Comparison of ENCODE assay signal across 10 cellular contexts in the genomic region with DNA sequence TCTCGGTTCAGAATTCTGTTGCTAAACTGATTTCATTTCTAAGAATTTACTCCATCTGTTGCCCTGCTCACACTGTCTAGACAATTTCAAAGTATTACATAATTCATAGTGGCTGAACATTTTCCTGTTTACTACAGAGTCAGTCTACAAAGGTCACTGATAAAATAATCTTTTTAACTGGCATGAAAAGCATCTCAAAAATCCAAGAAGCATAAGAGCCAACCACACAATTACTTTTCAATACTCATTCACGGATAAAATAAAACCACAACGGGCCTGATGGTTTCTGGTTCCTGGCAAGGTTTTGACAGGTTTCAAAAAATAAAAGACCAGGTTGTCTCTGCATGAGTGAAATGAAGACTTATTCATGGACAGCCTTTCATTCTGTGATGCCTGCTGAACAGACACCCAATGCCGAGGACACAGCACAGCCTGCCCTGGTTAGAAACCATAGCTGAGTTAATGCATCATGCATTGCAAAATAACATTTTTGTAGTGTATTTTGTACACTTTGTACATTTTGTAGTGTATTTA.
A peak's percentile ranks its signal among the peaks of the same experiment; 100 is the strongest.
DNase-seq lines count a peak whose midpoint lies in the region; ATAC-seq, FAIRE-seq and TF ChIP-seq lines count a peak whose summit lies in the region.
"Had no signal": no experiment of that assay in that cellular context is flagged by ENCODE, and none has a peak within 500 bp of the region (broad histone marks: within the 10 kb centered on the region; RNA-seq: fewer than 3 reads in every experiment).

No MANE protein-coding gene starts in this region.

- H3K36me3 Mint-ChIP-seq in astrocyte (ENCODE audit: low read depth, unreplicated experiment) (no peaks in the 10 kb centered on the region), endothelial cell (ENCODE audit: low read depth, unreplicated experiment) (no peaks in the 10 kb centered on the region)

- H4K20me1 ChIP-seq in astrocyte (ENCODE audit: insufficient read depth, low read length) = no peaks in the 10 kb centered on the region

- H3K27ac ChIP-seq in astrocyte (ENCODE audit: low read depth, low read length) (peak overlapping the region; percentile 14), right cardiac atrium (ENCODE audit: low read length) (peak overlapping the region; percentile 88), tibial nerve (peak overlapping the region in 3 of 4 donors; percentile 42 to 71 (median 43))

- no peak overlapping the region for H2AFZ ChIP-seq in astrocyte (ENCODE audit: low read depth, low read length)

- DNase-seq in activated CD4-positive, CD25-positive, alpha-beta regulatory T cell (lab: John Stamatoyannopoulos, UW) = no peak
- peak; percentile 80 for DNase-seq in astrocyte (ENCODE audit: low read depth)
- DNase-seq in right cardiac atrium = peak in 2 of 3 donors; percentile 29 to 63
- DNase-seq in tibial nerve (ENCODE audit: low spot score in 2 of 2) = no peak
- DNase-seq in endothelial cell (ENCODE audit: low spot score) = no peak
- no peak for DNase-seq in epidermal melanocyte (ENCODE audit: insufficient read length, low spot score)
- DNase-seq: activated effector memory CD4-positive, alpha-beta T cell treated with Interleukin-2 at 50 U/mL for 16 hours; effector CD4-positive, alpha-beta T cell had no signal

- FAIRE-seq in astrocyte (lab: Jason Lieb, UNC) = peak; percentile 83

- H3K4me1 Mint-ChIP-seq in astrocyte (ENCODE audit: low read depth, unreplicated experiment) (peaks cover 34% of the 10 kb centered on the region), endothelial cell (ENCODE audit: unreplicated experiment) (peaks cover 13% of the 10 kb centered on the region)

- H3K9me3 Mint-ChIP-seq in astrocyte (ENCODE audit: unreplicated experiment) (no peaks in the 10 kb centered on the region), endothelial cell (ENCODE audit: unreplicated experiment) (no peaks in the 10 kb centered on the region)

- peaks cover 4% of the 10 kb centered on the region for H3K27me3 Mint-ChIP-seq in astrocyte (ENCODE audit: low read depth, unreplicated experiment)
- H3K27me3 Mint-ChIP-seq in endothelial cell (ENCODE audit: unreplicated experiment) = peaks cover 1% of the 10 kb centered on the region

- H3K4me2 ChIP-seq in astrocyte (ENCODE audit: low read length) = peak overlapping the region; percentile 32

- H3K27ac Mint-ChIP-seq in astrocyte (ENCODE audit: unreplicated experiment) (peak overlapping the region; percentile 43), endothelial cell (ENCODE audit: unreplicated experiment) (no peak overlapping the region)

- H3K4me3 Mint-ChIP-seq in astrocyte (ENCODE audit: unreplicated experiment) (no peak overlapping the region), endothelial cell (ENCODE audit: unreplicated experiment) (no peak overlapping the region)

- intact Hi-C loops in right cardiac atrium (cut with DNase I) = loop anchor here in 2 of 4 donors (5.0 to 10.0 kb wide), 2 partner anchors 230 to 232 kb away; no protein-coding TSS in a partner anchor

- H3K36me3 ChIP-seq in astrocyte (ENCODE audit: insufficient read depth, low read length) (no peaks in the 10 kb centered on the region), tibial nerve (no peaks in the 10 kb centered on the region)

- H3K4me3 ChIP-seq in astrocyte (ENCODE audit: insufficient read depth, low read depth, low read length) = no peak overlapping the region
- no peak overlapping the region for H3K4me3 ChIP-seq in right cardiac atrium (ENCODE audit: low read length)
- no peak overlapping the region for H3K4me3 ChIP-seq in tibial nerve

- 16% methylated on average over 4 of the region's 4 CpGs for WGBS in right cardiac atrium
- WGBS in tibial nerve, 2 donors = 24 to 25% methylated on average over 4 of the region's 4 CpGs

- no peak for TF ChIP-seq CTCF in astrocyte (IDR thresholded peaks at IDR 0.05; ENCODE audit: insufficient read depth, low read depth, low read length)
- no peak for TF ChIP-seq CTCF in tibial nerve (IDR thresholded peaks at IDR 0.05)
- no peak for TF ChIP-seq CTCF in endothelial cell (IDR thresholded peaks at IDR 0.05; ENCODE audit: unreplicated experiment)

- H3K4me1 ChIP-seq in astrocyte (ENCODE audit: insufficient read depth, low read length) (peaks cover 14% of the 10 kb centered on the region), right cardiac atrium (ENCODE audit: control insufficient read depth, insufficient read depth, low read length) (peaks cover 11% of the 10 kb centered on the region), tibial nerve (peaks cover 0 to 21% (median 4%) of the 10 kb centered on the region in 4 donors)

- H3K27me3 ChIP-seq in astrocyte (ENCODE audit: insufficient read depth, low read length) = no peaks in the 10 kb centered on the region
- no peaks in the 10 kb centered on the region for H3K27me3 ChIP-seq in right cardiac atrium (ENCODE audit: control insufficient read depth, insufficient read depth)
- no peaks in the 10 kb centered on the region for H3K27me3 ChIP-seq in tibial nerve

- ATAC-seq in activated CD4-positive, CD25-positive, alpha-beta regulatory T cell treated with anti-CD3 and anti-CD28 coated beads, Interleukin-2, amount 50 U/mL, for 24 hours = peak; percentile 39 to 48
- ATAC-seq in right cardiac atrium (peak; percentile 79 to 80), GM21367 (IDR thresholded peaks at IDR 0.05; ENCODE audit: unreplicated experiment) (no peak)

- H3K9ac ChIP-seq in astrocyte (ENCODE audit: low read length) = no peak overlapping the region

- no peaks in the 10 kb centered on the region for H3K79me2 ChIP-seq in astrocyte (ENCODE audit: insufficient read depth, low read length)

- peak; percentile 14 to 51 for TF ChIP-seq EP300 in tibial nerve (IDR thresholded peaks at IDR 0.05)

- TF ChIP-seq POLR2A in tibial nerve (IDR thresholded peaks at IDR 0.05) = no peak

- no peaks in the 10 kb centered on the region for H3K9me3 ChIP-seq in astrocyte (ENCODE audit: insufficient read depth, low read depth, low read length)
- H3K9me3 ChIP-seq in right cardiac atrium (ENCODE audit: control insufficient read depth, low read length) = no peaks in the 10 kb centered on the region
- H3K9me3 ChIP-seq in tibial nerve = no peaks in the 10 kb centered on the region

Comparison
In these comparisons a context has a peak if more than half of its experiments do, and no peak if none do; other contexts are left out.
1. DNase-seq: peak in astrocyte (single experiment) and right cardiac atrium (2 of 3); none in activated CD4-positive, CD25-positive, alpha-beta regulatory T cell (0 of 4), tibial nerve (0 of 2), endothelial cell (single experiment) and epidermal melanocyte (single experiment).
2. H3K27ac ChIP-seq: peak in every context shown above with its lines; median percentile 88 in right cardiac atrium; 43 in tibial nerve; 14 in astrocyte.